In genomic region chr1:41766546-41766945, GRCh38 we compare ENCODE assay signal across 24 cellular contexts.
DNase-seq lines count a peak whose midpoint lies in the region; ATAC-seq and TF ChIP-seq lines count a peak whose summit lies in the region.
"Had no signal": no experiment of that assay in that cellular context is flagged by ENCODE, and none has a peak within 500 bp of the region (broad histone marks: within the 10 kb centered on the region; RNA-seq: fewer than 3 reads in every experiment).

No MANE protein-coding gene starts in this region.

- no peak overlapping the region for H3K4me3 ChIP-seq in lower lobe of right lung
- H3K4me3 ChIP-seq: breast epithelium, colonic mucosa, skin epidermis, tibial artery had no signal

- ATAC-seq in lower lobe of right lung (peak in 1 of 2 donors; percentile 3), GM21619 (IDR thresholded peaks at IDR 0.05; ENCODE audit: unreplicated experiment) (no peak)
- ATAC-seq: stimulated activated naive CD8-positive, alpha-beta T cell treated with anti-CD3 and anti-CD28 coated beads, Interleukin-15, Interleukin-2, amounts not matched to agents 100 U/mL and 50 U/mL, for 24 hours had no signal

- peak; percentile 5 for DNase-seq in NCI-H1092 treated with DMSO at 0.1 percent for 48 hours (lab: John Stamatoyannopoulos, UW)
- no peak for DNase-seq in NCI-H1092 (lab: John Stamatoyannopoulos, UW)
- peak; percentile 36 for DNase-seq in EL
- DNase-seq in RPMI7951 (ENCODE audit: low read depth): peak; percentile 84
- no peak for DNase-seq in lower lobe of right lung
- DNase-seq in stimulated activated CD4-positive, alpha-beta T cell treated with anti-CD3 and anti-CD28 coated beads, Interleukin-4, amount 100 ng/mL, for 4 hours: no peak
- no peak for DNase-seq in activated naive CD4-positive, alpha-beta T cell treated with Interleukin-2 at 50 U/mL for 16 hours
- DNase-seq: activated CD4-positive, alpha-beta T cell treated with anti-CD3 and anti-CD28 coated beads, Interleukin-2, amount 50 U/mL, for 48 hours; activated CD4-positive, CD25-positive, alpha-beta regulatory T cell; activated gamma-delta T cell; Caco-2; colonic mucosa; H9; KG1; left cardiac atrium; naive B cell; NCI-H2107; NCI-H524 treated with DMSO at 0.1 percent for 48 hours; stimulated activated naive CD8-positive, alpha-beta T cell treated with anti-CD3 and anti-CD28 coated beads, Interleukin-15, Interleukin-2, amounts not matched to agents 100 U/mL and 50 U/mL, for 24 hours; T-helper 9 cell had no signal

- H3K36me3 ChIP-seq in lower lobe of right lung: no peaks in the 10 kb centered on the region
- H3K36me3 ChIP-seq: breast epithelium, colonic mucosa, tibial artery had no signal

- H3K27me3 ChIP-seq in lower lobe of right lung (ENCODE audit: low read depth): no peaks in the 10 kb centered on the region
- H3K27me3 ChIP-seq: breast epithelium, colonic mucosa, tibial artery had no signal

- H3K4me1 ChIP-seq in lower lobe of right lung: peaks cover 64% of the 10 kb centered on the region
- H3K4me1 ChIP-seq: Caco-2, colonic mucosa, tibial artery had no signal

- H3K9me3 ChIP-seq in lower lobe of right lung: no peaks in the 10 kb centered on the region
- H3K9me3 ChIP-seq: Caco-2, colonic mucosa, tibial artery had no signal

- no peak for TF ChIP-seq CTCF in lower lobe of right lung (IDR thresholded peaks at IDR 0.05)

- H3K27ac ChIP-seq in lower lobe of right lung: peak overlapping the region; percentile 37
- H3K27ac ChIP-seq: colonic mucosa, tibial artery had no signal

- intact Hi-C loops in lower lobe of right lung (cut with DNase I): no loop called here

Comparison
In these comparisons a context has a peak if more than half of its experiments do, and no peak if none do; other contexts are left out.
1. DNase-seq: peak in NCI-H1092 treated with DMSO at 0.1 percent for 48 hours (single experiment), EL (single experiment) and RPMI7951 (single experiment); none in NCI-H1092 (single experiment), lower lobe of right lung (single experiment), stimulated activated CD4-positive, alpha-beta T cell treated with anti-CD3 and anti-CD28 coated beads, Interleukin-4, amount 100 ng/mL, for 4 hours (0 of 2) and activated naive CD4-positive, alpha-beta T cell treated with Interleukin-2 at 50 U/mL for 16 hours (single experiment).